ENCODE assay signal across 19 cellular contexts in the genomic region with DNA sequence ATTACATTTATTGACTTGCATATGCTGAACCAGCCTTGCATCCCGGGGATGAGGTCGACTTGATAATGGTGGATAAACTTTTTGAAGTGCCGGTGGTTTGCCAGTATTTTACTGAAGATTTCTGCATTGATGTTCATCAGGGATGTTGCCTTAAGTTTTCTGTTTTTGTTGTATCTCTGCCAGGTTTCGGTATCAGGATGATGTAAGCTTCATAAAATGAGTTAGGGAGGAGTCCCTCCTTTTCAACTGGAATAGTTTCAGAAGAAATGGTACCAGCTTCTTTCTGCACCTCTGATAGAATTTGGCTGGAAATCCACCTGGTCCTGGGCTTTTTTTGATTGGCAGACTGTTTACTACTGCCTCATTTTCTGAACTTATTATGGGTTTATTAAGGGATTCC.
DNase-seq lines count a peak whose midpoint lies in the region; ATAC-seq, FAIRE-seq and TF ChIP-seq lines count a peak whose summit lies in the region.
"Had no signal": no experiment of that assay in that cellular context is flagged by ENCODE, and none has a peak within 500 bp of the region (broad histone marks: within the 10 kb centered on the region; RNA-seq: fewer than 3 reads in every experiment).

No MANE protein-coding gene starts in this region.

- FAIRE-seq in astrocyte (lab: Jason Lieb, UNC) = no peak

- no peak overlapping the region for H3K4me3 ChIP-seq in astrocyte (ENCODE audit: insufficient read depth, low read depth, low read length)
- no peak overlapping the region for H3K4me3 ChIP-seq in fibroblast of the aortic adventitia (ENCODE audit: low read depth, low read length)
- H3K4me3 ChIP-seq: hepatocyte, skin epidermis had no signal

- H3K27me3 Mint-ChIP-seq in astrocyte (ENCODE audit: low read depth, unreplicated experiment) = no peaks in the 10 kb centered on the region
- H3K27me3 Mint-ChIP-seq in activated CD4-positive, alpha-beta memory T cell treated with anti-CD3 and anti-CD28 coated beads, Interleukin-2, amount 10 ng/mL, durations not matched to agents 7 days and 5 days = no peaks in the 10 kb centered on the region
- H3K27me3 Mint-ChIP-seq: activated CD4-positive, alpha-beta T cell treated with anti-CD3 and anti-CD28 coated beads for 36 hours had no signal

- no peaks in the 10 kb centered on the region for H3K79me2 ChIP-seq in astrocyte (ENCODE audit: insufficient read depth, low read length)
- H3K79me2 ChIP-seq: hepatocyte had no signal

- peak overlapping the region; percentile 13 for H3K4me2 ChIP-seq in astrocyte (ENCODE audit: low read length)
- H3K4me2 ChIP-seq: hepatocyte had no signal

- no peak overlapping the region for H2AFZ ChIP-seq in astrocyte (ENCODE audit: low read depth, low read length)
- H2AFZ ChIP-seq: hepatocyte had no signal

- no peak overlapping the region for H3K9ac ChIP-seq in astrocyte (ENCODE audit: low read length)

- H3K36me3 ChIP-seq in astrocyte (ENCODE audit: insufficient read depth, low read length) = no peaks in the 10 kb centered on the region

- peaks cover 13% of the 10 kb centered on the region for H3K9me3 Mint-ChIP-seq in astrocyte (ENCODE audit: unreplicated experiment)
- H3K9me3 Mint-ChIP-seq in activated CD4-positive, alpha-beta memory T cell treated with anti-CD3 and anti-CD28 coated beads, Interleukin-2, amount 10 ng/mL, durations not matched to agents 7 days and 5 days = peaks cover 25% of the 10 kb centered on the region

- H3K4me1 Mint-ChIP-seq in astrocyte (ENCODE audit: low read depth, unreplicated experiment) = peaks cover 5% of the 10 kb centered on the region
- H3K4me1 Mint-ChIP-seq in activated CD4-positive, alpha-beta memory T cell treated with anti-CD3 and anti-CD28 coated beads, Interleukin-2, amount 10 ng/mL, durations not matched to agents 7 days and 5 days = no peaks in the 10 kb centered on the region
- H3K4me1 Mint-ChIP-seq: activated CD4-positive, alpha-beta T cell treated with anti-CD3 and anti-CD28 coated beads for 36 hours; CD8-positive, alpha-beta memory T cell had no signal

- H3K36me3 Mint-ChIP-seq in astrocyte (ENCODE audit: low read depth, unreplicated experiment) = peaks cover 9% of the 10 kb centered on the region
- peaks cover 13% of the 10 kb centered on the region for H3K36me3 Mint-ChIP-seq in activated CD4-positive, alpha-beta memory T cell treated with anti-CD3 and anti-CD28 coated beads, Interleukin-2, amount 10 ng/mL, durations not matched to agents 7 days and 5 days (ENCODE audit: low read depth)

- peaks cover 3% of the 10 kb centered on the region for H3K9me3 ChIP-seq in astrocyte (ENCODE audit: insufficient read depth, low read depth, low read length)

- no peak overlapping the region for H3K27ac ChIP-seq in astrocyte (ENCODE audit: low read depth, low read length)
- H3K27ac ChIP-seq: hepatocyte, skin epidermis had no signal

- TF ChIP-seq CTCF in astrocyte (IDR thresholded peaks at IDR 0.05; ENCODE audit: insufficient read depth, low read depth, low read length) (no peak), fibroblast of the aortic adventitia (IDR thresholded peaks at IDR 0.05; ENCODE audit: insufficient read depth, low read length) (no peak)

- CTCF ChIA-PET in activated CD4-positive, alpha-beta memory T cell treated with anti-CD3 and anti-CD28 coated beads, Interleukin-2, amount 10 ng/mL, durations not matched to agents 7 days and 5 days (lab: Charles Lee) = no interaction called here

- DNase-seq in HS-5 (ENCODE audit: low read depth) (peak; percentile 43), astrocyte (ENCODE audit: low read depth) (peak; percentile 81), fibroblast of the aortic adventitia (ENCODE audit: low read depth) (peak; percentile 85), stromal cell of bone marrow (ENCODE audit: low read depth) (peak; percentile 34), AG20443 (ENCODE audit: low spot score) (no peak)
- DNase-seq in activated CD4-positive, alpha-beta memory T cell treated with anti-CD3 and anti-CD28 coated beads, Interleukin-2, amount 10 ng/mL, durations not matched to agents 7 days and 5 days = no peak
- DNase-seq: activated CD4-positive, alpha-beta T cell treated with anti-CD3 and anti-CD28 coated beads for 36 hours; activated T-cell treated with anti-CD3 and anti-CD28 coated beads, Interleukin-2, amount 50 U/mL, for 4 hours; CD8-positive, alpha-beta memory T cell; effector CD8-positive, alpha-beta T cell; left ventricle myocardium superior; NCI-H1092 treated with DMSO at 0.1 percent for 48 hours; NCI-H2227 treated with DMSO at 0.1 percent for 48 hours; substantia nigra; T-helper 2 cell had no signal

- H3K27me3 ChIP-seq in astrocyte (ENCODE audit: insufficient read depth, low read length) = no peaks in the 10 kb centered on the region
- H3K27me3 ChIP-seq: hepatocyte had no signal

- POLR2A ChIA-PET in activated CD4-positive, alpha-beta memory T cell treated with anti-CD3 and anti-CD28 coated beads, Interleukin-2, amount 10 ng/mL, durations not matched to agents 7 days and 5 days (lab: Charles Lee) = interaction anchor here (0.7 kb wide), 1 partner anchor 36 kb away, joined by 3 read pairs; no protein-coding TSS in a partner anchor

- no peaks in the 10 kb centered on the region for H4K20me1 ChIP-seq in astrocyte (ENCODE audit: insufficient read depth, low read length)

- peaks cover 6% of the 10 kb centered on the region for H3K4me1 ChIP-seq in astrocyte (ENCODE audit: insufficient read depth, low read length)

- no peak for ATAC-seq in GM18517 (IDR thresholded peaks at IDR 0.05; ENCODE audit: unreplicated experiment)
- ATAC-seq: activated CD4-positive, alpha-beta T cell treated with anti-CD3 and anti-CD28 coated beads for 36 hours; activated T-cell treated with anti-CD3 and anti-CD28 coated beads, Interleukin-2, amount 50 U/mL, for 4 hours; left ventricle myocardium superior; Panc1 had no signal

- no peak overlapping the region for H3K4me3 Mint-ChIP-seq in astrocyte (ENCODE audit: unreplicated experiment)
- H3K4me3 Mint-ChIP-seq in activated CD4-positive, alpha-beta memory T cell treated with anti-CD3 and anti-CD28 coated beads, Interleukin-2, amount 10 ng/mL, durations not matched to agents 7 days and 5 days = no peak overlapping the region
- H3K4me3 Mint-ChIP-seq: activated CD4-positive, alpha-beta T cell treated with anti-CD3 and anti-CD28 coated beads for 36 hours; activated T-cell treated with anti-CD3 and anti-CD28 coated beads, Interleukin-2, amount 50 U/mL, for 4 hours; CD8-positive, alpha-beta memory T cell had no signal

- H3K27ac Mint-ChIP-seq in astrocyte (ENCODE audit: unreplicated experiment) = no peak overlapping the region
- H3K27ac Mint-ChIP-seq in activated CD4-positive, alpha-beta memory T cell treated with anti-CD3 and anti-CD28 coated beads, Interleukin-2, amount 10 ng/mL, durations not matched to agents 7 days and 5 days = no peak overlapping the region
- H3K27ac Mint-ChIP-seq: activated CD4-positive, alpha-beta T cell treated with anti-CD3 and anti-CD28 coated beads for 36 hours; CD8-positive, alpha-beta memory T cell had no signal

Comparison
In these comparisons a context has a peak if more than half of its experiments do, and no peak if none do; other contexts are left out.
1. DNase-seq: peak in HS-5 (single experiment), astrocyte (single experiment), fibroblast of the aortic adventitia (single experiment) and stromal cell of bone marrow (single experiment); none in activated CD4-positive, alpha-beta memory T cell treated with anti-CD3 and anti-CD28 coated beads, Interleukin-2, amount 10 ng/mL, durations not matched to agents 7 days and 5 days (single experiment) and AG20443 (single experiment).